13 cellular contexts compared by ENCODE assay signal in the genomic region with DNA sequence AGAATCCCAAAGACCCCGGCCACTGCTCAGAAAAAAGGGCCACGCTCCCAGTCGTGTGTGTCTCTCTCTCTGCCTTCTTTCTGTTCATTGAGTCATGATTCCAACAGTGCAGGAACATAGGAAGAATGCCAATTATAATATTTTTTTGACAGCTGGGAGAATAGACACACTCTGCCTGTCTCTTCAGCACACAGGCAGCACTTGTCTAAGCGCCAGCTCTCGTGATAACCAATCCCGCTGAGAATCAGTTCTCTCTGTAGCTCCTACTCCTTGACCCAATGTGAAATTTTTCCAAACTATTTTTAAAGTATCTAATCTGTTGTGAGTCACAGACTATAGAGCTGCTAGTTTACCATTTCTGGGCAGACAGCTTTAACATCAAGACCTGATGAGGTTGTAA.
DNase-seq lines count a peak whose midpoint lies in the region; ATAC-seq and TF ChIP-seq lines count a peak whose summit lies in the region.
"Had no signal": no experiment of that assay in that cellular context is flagged by ENCODE, and none has a peak within 500 bp of the region (broad histone marks: within the 10 kb centered on the region; RNA-seq: fewer than 3 reads in every experiment).

No MANE protein-coding gene starts in this region.

- DNase-seq in NCI-H2171 treated with DMSO at 0.1 percent for 48 hours (lab: John Stamatoyannopoulos, UW) (peak; percentile 12), NCI-H2171 (lab: John Stamatoyannopoulos, UW) (no peak), fibroblast of peridontal ligament (ENCODE audit: extremely low read depth) (peak; percentile 96), myocyte (ENCODE audit: low read depth) (peak; percentile 93), upper lobe of right lung (no peak), HuH-7.5 (ENCODE audit: low spot score) (no peak)
- DNase-seq: activated naive CD8-positive, alpha-beta T cell treated with anti-CD3 and anti-CD28 coated beads, Interleukin-2, amount 10 ng/mL, durations not matched to agents 7 days and 5 days; foreskin fibroblast; KG1; NCI-H524 treated with DMSO at 0.1 percent for 48 hours; stimulated activated naive CD4-positive, alpha-beta T cell treated with Interleukin-2 at 50 U/mL for 16 hours had no signal

- no peaks in the 10 kb centered on the region for H3K27me3 ChIP-seq in upper lobe of right lung

- no peak overlapping the region for H3K4me3 ChIP-seq in upper lobe of right lung

- TF ChIP-seq CTCF in upper lobe of right lung (IDR thresholded peaks at IDR 0.05): no peak

- H3K27ac ChIP-seq in upper lobe of right lung: no peak overlapping the region

- intact Hi-C loops in upper lobe of right lung (cut with DNase I): no loop called here

- peaks cover 16% of the 10 kb centered on the region for H3K4me1 ChIP-seq in upper lobe of right lung

- ATAC-seq in upper lobe of right lung: peak; percentile 32
- no peak for ATAC-seq in HG02852 (IDR thresholded peaks at IDR 0.05; ENCODE audit: unreplicated experiment)
- ATAC-seq in HG02938 (IDR thresholded peaks at IDR 0.05; ENCODE audit: unreplicated experiment): no peak

- H3K9me3 ChIP-seq in upper lobe of right lung: no peaks in the 10 kb centered on the region

- H3K36me3 ChIP-seq in upper lobe of right lung: no peaks in the 10 kb centered on the region

Comparison
In these comparisons a context has a peak if more than half of its experiments do, and no peak if none do; other contexts are left out.
1. DNase-seq: peak in NCI-H2171 treated with DMSO at 0.1 percent for 48 hours (single experiment), fibroblast of peridontal ligament (single experiment) and myocyte (single experiment); none in NCI-H2171 (single experiment), upper lobe of right lung (single experiment) and HuH-7.5 (single experiment).